In genomic region chr11:8689726-8690255, GRCh38 we compare ENCODE assay signal across 8 cellular contexts. TPM values are rescaled to one million over a fixed set of nuclear protein-coding genes. Genes with fewer than 3 reads are reported as not detected.
DNase-seq lines count a peak whose midpoint lies in the region; ATAC-seq, FAIRE-seq and TF ChIP-seq lines count a peak whose summit lies in the region.

No MANE protein-coding gene starts in this region.

- H3K4me2 ChIP-seq in Loucy (ENCODE audit: low read depth, low read length, poor library complexity, severe bottlenecking) (peak overlapping the region; percentile 89), neural progenitor cell (peak overlapping the region; percentile 80)

- H3K27me3 ChIP-seq in Loucy (ENCODE audit: insufficient read depth, low read length, poor library complexity, severe bottlenecking) (no peaks in the 10 kb centered on the region), neural progenitor cell (no peaks in the 10 kb centered on the region)

- H3K27me3 Mint-ChIP-seq in chondrocyte (ENCODE audit: low read depth) (no peaks in the 10 kb centered on the region), neural progenitor cell (ENCODE audit: insufficient read depth, low read depth) (no peaks in the 10 kb centered on the region)

- H3K4me3 Mint-ChIP-seq in chondrocyte (ENCODE audit: unreplicated experiment) (peak overlapping the region; percentile 88), neural progenitor cell (peak overlapping the region; percentile 92)

- H3K79me2 ChIP-seq in Loucy (ENCODE audit: insufficient read depth, low read length) (peaks cover 40% of the 10 kb centered on the region), neural progenitor cell (ENCODE audit: low read depth) (peaks cover 39% of the 10 kb centered on the region)

- H3K9me2 ChIP-seq in Loucy (replicated peaks; ENCODE audit: low read depth, low read length) = no peaks in the 10 kb centered on the region

- DNase-seq in chondrocyte (ENCODE audit: low spot score) (no peak), neural progenitor cell (ENCODE audit: low spot score) (no peak), NCI-H1092 treated with DMSO at 0.1 percent for 48 hours (lab: John Stamatoyannopoulos, UW) (no peak), frontal cortex (ENCODE audit: low spot score in 2 of 2) (no peak)

- TF ChIP-seq CTCF in Loucy (conservative IDR thresholded peaks at IDR 0.05; ENCODE audit: low read length) = no peak
- TF ChIP-seq CTCF in chondrocyte (IDR thresholded peaks at IDR 0.05) = no peak
- no peak for TF ChIP-seq CTCF in neural progenitor cell (IDR thresholded peaks at IDR 0.05)

- no peak overlapping the region for H3K27ac ChIP-seq in neural progenitor cell

- peaks cover 6% of the 10 kb centered on the region for H3K4me1 ChIP-seq in ES-I3 (ENCODE audit: insufficient read depth, low read length)
- H3K4me1 ChIP-seq in Loucy (ENCODE audit: insufficient read depth, low read length, poor library complexity, severe bottlenecking) = peaks cover 29% of the 10 kb centered on the region
- peaks cover 21% of the 10 kb centered on the region for H3K4me1 ChIP-seq in neural progenitor cell

- peaks cover 30% of the 10 kb centered on the region for H3K36me3 Mint-ChIP-seq in chondrocyte (ENCODE audit: low read depth)
- H3K36me3 Mint-ChIP-seq in neural progenitor cell = peaks cover 38% of the 10 kb centered on the region

- H3K9me3 ChIP-seq in ES-I3 (ENCODE audit: control insufficient read depth, insufficient read depth, low read length) (no peaks in the 10 kb centered on the region), Loucy (ENCODE audit: insufficient read depth, low read depth, low read length) (no peaks in the 10 kb centered on the region), neural progenitor cell (ENCODE audit: low read depth) (no peaks in the 10 kb centered on the region)

- H3K27ac Mint-ChIP-seq in chondrocyte (ENCODE audit: unreplicated experiment) (peak overlapping the region; percentile 60), neural progenitor cell (peak overlapping the region; percentile 26)

- H3K9me3 Mint-ChIP-seq in chondrocyte (ENCODE audit: low read depth) (no peaks in the 10 kb centered on the region), neural progenitor cell (no peaks in the 10 kb centered on the region)

- H3K4me1 Mint-ChIP-seq in chondrocyte (ENCODE audit: low read depth) = peaks cover 49% of the 10 kb centered on the region
- peaks cover 48% of the 10 kb centered on the region for H3K4me1 Mint-ChIP-seq in neural progenitor cell

- H3K36me3 ChIP-seq in ES-I3 (ENCODE audit: insufficient read depth, low read length) (peaks cover 18% of the 10 kb centered on the region), Loucy (ENCODE audit: insufficient read depth, low read length) (peaks cover 22% of the 10 kb centered on the region; the same call in 1 of the 2 replicates), neural progenitor cell (peaks cover 6% of the 10 kb centered on the region)

- H3K4me3 ChIP-seq in Loucy (ENCODE audit: low read length, poor library complexity, severe bottlenecking) (peak overlapping the region; percentile 91), neural progenitor cell (peak overlapping the region; percentile 53)

- peaks cover 8% of the 10 kb centered on the region for H3F3A ChIP-seq in Loucy (ENCODE audit: low read depth)
- peaks cover 55% of the 10 kb centered on the region for H3F3A ChIP-seq in neural progenitor cell (ENCODE audit: low read depth)

- ATAC-seq in GM18873 (IDR thresholded peaks at IDR 0.05; ENCODE audit: low FRiP score, unreplicated experiment) (no peak), GM18907 (IDR thresholded peaks at IDR 0.05; ENCODE audit: unreplicated experiment) (no peak)

- H4K20me1 ChIP-seq in Loucy (ENCODE audit: insufficient read depth, low read length, poor library complexity, severe bottlenecking) (peaks cover 15% of the 10 kb centered on the region), neural progenitor cell (ENCODE audit: low read depth) (peaks cover 8% of the 10 kb centered on the region)

- no peak overlapping the region; the same call in 1 of the 2 replicates for H2AFZ ChIP-seq in Loucy (ENCODE audit: low read length)
- no peak overlapping the region for H2AFZ ChIP-seq in neural progenitor cell (replicated peaks)

- H3K9ac ChIP-seq in ES-I3 (ENCODE audit: low read depth, low read length) (peak overlapping the region; percentile 73), Loucy (ENCODE audit: low read depth, low read length, poor library complexity, severe bottlenecking) (peak overlapping the region; percentile 83), neural progenitor cell (peak overlapping the region; percentile 5)

- FAIRE-seq in frontal cortex (lab: Jason Lieb, UNC) = no peak

RNA-seq across cellular contexts. Expression of gene RPL27A, which starts 7.2 kb away (rescaled TPM):
- total RNA-seq in chondrocyte = 546 to 709 TPM (median 571 TPM) in 3 replicates
- 1,116 and 1,250 TPM in 2 replicates for total RNA-seq in neural progenitor cell (ENCODE audit: low replicate concordance)
- 667 TPM for total RNA-seq in frontal cortex

RNA-seq across cellular contexts. Expression of gene TRIM66, which starts 7.3 kb away (rescaled TPM):
- total RNA-seq in chondrocyte = 5.3 to 7.2 TPM (median 5.9 TPM) in 3 replicates
- total RNA-seq in neural progenitor cell (ENCODE audit: low replicate concordance) = 0.95 and 3.6 TPM in 2 replicates
- 2.9 TPM for total RNA-seq in frontal cortex

Comparison
In these comparisons a context has a peak if more than half of its experiments do, and no peak if none do; other contexts are left out.
1. H3K9ac ChIP-seq: peak in every context shown above with its lines; median percentile 83 in Loucy; 73 in ES-I3; 5 in neural progenitor cell.